Comparison of ENCODE assay signal across 24 cellular contexts in the genomic region with DNA sequence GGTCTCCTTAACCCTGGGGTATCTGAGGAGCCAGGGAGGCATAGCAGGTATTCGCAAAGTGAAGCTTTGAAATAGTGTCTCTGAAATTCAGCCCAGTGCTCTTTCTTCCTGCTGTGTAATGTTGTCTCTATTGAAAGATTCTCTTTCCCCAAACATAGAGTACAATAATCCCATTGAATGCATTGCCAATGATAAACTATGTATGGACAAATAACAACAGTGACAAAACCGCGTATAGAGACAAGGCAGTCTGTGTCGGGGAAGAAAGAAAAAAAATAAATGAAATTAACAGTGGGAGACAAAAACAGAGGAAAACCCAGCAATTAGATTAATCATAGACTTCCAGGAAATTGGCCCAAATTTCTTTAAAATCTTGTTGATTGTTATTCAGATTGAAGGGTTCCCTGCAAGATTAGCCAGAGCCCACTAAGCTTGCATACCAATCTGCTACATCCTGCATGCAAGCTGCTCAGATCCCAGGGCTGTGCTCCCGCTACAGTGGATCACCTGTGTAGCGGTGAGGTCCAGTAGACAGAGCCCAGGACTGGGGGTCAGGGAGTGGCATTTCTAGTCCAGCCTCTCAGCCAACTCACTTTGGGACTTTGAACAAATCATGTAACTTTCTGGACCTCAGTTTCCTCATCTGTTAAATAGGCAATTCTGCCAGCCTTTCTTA.
"Had no signal": no experiment of that assay in that cellular context is flagged by ENCODE, and none has a peak within 500 bp of the region (broad histone marks: within the 10 kb centered on the region; RNA-seq: fewer than 3 reads in every experiment).

No MANE protein-coding gene starts in this region.

- H3K9me3 Mint-ChIP-seq: activated naive CD4-positive, alpha-beta T cell treated with anti-CD3 and anti-CD28 coated beads, Interleukin-2, amount 10 ng/mL, durations not matched to agents 7 days and 5 days; activated naive CD8-positive, alpha-beta T cell treated with anti-CD3 and anti-CD28 coated beads, Interleukin-2, amount 10 ng/mL, durations not matched to agents 7 days and 5 days; activated T-helper 1 cell treated with anti-CD3 and anti-CD28 coated beads, Interleukin-12 subunit alpha, Interleukin-12 subunit beta, Interleukin-2, Interleukin-4 antibody, amounts not matched to agents 30 ng/mL and 10 ng/mL and 1 ng/mL, durations not matched to agents 14 hours and 24 hours and 36 hours; nephron progenitor cell; T-helper 2 cell treated with Interferon-gamma antibody and Interleukin-4, amounts not matched to agents 5 μg/mL and 100 μg/mL, for 36 hours had no signal

- H3K4me3 Mint-ChIP-seq: activated naive CD4-positive, alpha-beta T cell treated with anti-CD3 and anti-CD28 coated beads, Interleukin-2, amount 10 ng/mL, durations not matched to agents 7 days and 5 days; activated naive CD8-positive, alpha-beta T cell treated with anti-CD3 and anti-CD28 coated beads, Interleukin-2, amount 10 ng/mL, durations not matched to agents 7 days and 5 days; activated T-helper 1 cell treated with anti-CD3 and anti-CD28 coated beads, Interleukin-12 subunit alpha, Interleukin-12 subunit beta, Interleukin-2, Interleukin-4 antibody, amounts not matched to agents 30 ng/mL and 10 ng/mL and 1 ng/mL, durations not matched to agents 14 hours and 24 hours and 36 hours; brain; effector memory CD8-positive, alpha-beta T cell; nephron progenitor cell; T-helper 2 cell treated with Interferon-gamma antibody and Interleukin-4, amounts not matched to agents 5 μg/mL and 100 μg/mL, for 36 hours had no signal

- H3K27me3 Mint-ChIP-seq: activated naive CD4-positive, alpha-beta T cell treated with anti-CD3 and anti-CD28 coated beads, Interleukin-2, amount 10 ng/mL, durations not matched to agents 7 days and 5 days had no signal

- H3K4me1 Mint-ChIP-seq: activated naive CD4-positive, alpha-beta T cell treated with anti-CD3 and anti-CD28 coated beads, Interleukin-2, amount 10 ng/mL, durations not matched to agents 7 days and 5 days; activated naive CD8-positive, alpha-beta T cell treated with anti-CD3 and anti-CD28 coated beads, Interleukin-2, amount 10 ng/mL, durations not matched to agents 7 days and 5 days; nephron progenitor cell had no signal

- H3K27ac Mint-ChIP-seq: activated naive CD4-positive, alpha-beta T cell treated with anti-CD3 and anti-CD28 coated beads, Interleukin-2, amount 10 ng/mL, durations not matched to agents 7 days and 5 days; activated naive CD8-positive, alpha-beta T cell treated with anti-CD3 and anti-CD28 coated beads, Interleukin-2, amount 10 ng/mL, durations not matched to agents 7 days and 5 days; activated T-helper 1 cell treated with anti-CD3 and anti-CD28 coated beads, Interleukin-12 subunit alpha, Interleukin-12 subunit beta, Interleukin-2, Interleukin-4 antibody, amounts not matched to agents 30 ng/mL and 10 ng/mL and 1 ng/mL, durations not matched to agents 14 hours and 24 hours and 36 hours; effector memory CD8-positive, alpha-beta T cell; nephron progenitor cell; progenitor cell of endocrine pancreas; T-helper 2 cell treated with Interferon-gamma antibody and Interleukin-4, amounts not matched to agents 5 μg/mL and 100 μg/mL, for 36 hours had no signal

- DNase-seq: activated CD4-positive, alpha-beta T cell treated with anti-CD3 and anti-CD28 coated beads for 48 hours; activated CD4-positive, alpha-beta T cell treated with anti-CD3 and anti-CD28 coated beads, Interleukin-2, amount 50 U/mL, for 48 hours; activated CD8-positive, alpha-beta memory T cell treated with anti-CD3 and anti-CD28 coated beads for 24 hours; activated gamma-delta T cell; activated naive CD4-positive, alpha-beta T cell treated with anti-CD3 and anti-CD28 coated beads, Interleukin-2, amount 10 ng/mL, durations not matched to agents 7 days and 5 days; activated naive CD8-positive, alpha-beta T cell treated with anti-CD3 and anti-CD28 coated beads, Interleukin-2, amount 10 ng/mL, durations not matched to agents 7 days and 5 days; activated T-cell treated with anti-CD3 and anti-CD28 coated beads, Interleukin-2, amount 50 U/mL, for 1 hour; cortex of kidney; effector memory CD8-positive, alpha-beta T cell; foreskin fibroblast; heart right ventricle; left cardiac atrium; left ventricle myocardium superior; nephron progenitor cell; right lobe of liver; stimulated activated CD4-positive, alpha-beta T cell treated with anti-CD3 and anti-CD28 coated beads, Interleukin-2, amount 100 ng/mL, for 48 hours; stimulated activated naive CD4-positive, alpha-beta T cell treated with Interleukin-2 at 50 U/mL for 16 hours; T-helper 1 cell; testis; transverse colon had no signal

- H3K36me3 Mint-ChIP-seq: activated naive CD4-positive, alpha-beta T cell treated with anti-CD3 and anti-CD28 coated beads, Interleukin-2, amount 10 ng/mL, durations not matched to agents 7 days and 5 days; activated naive CD8-positive, alpha-beta T cell treated with anti-CD3 and anti-CD28 coated beads, Interleukin-2, amount 10 ng/mL, durations not matched to agents 7 days and 5 days; brain had no signal
